Comparison of ENCODE assay signal across 1 cellular context in the genomic region with DNA sequence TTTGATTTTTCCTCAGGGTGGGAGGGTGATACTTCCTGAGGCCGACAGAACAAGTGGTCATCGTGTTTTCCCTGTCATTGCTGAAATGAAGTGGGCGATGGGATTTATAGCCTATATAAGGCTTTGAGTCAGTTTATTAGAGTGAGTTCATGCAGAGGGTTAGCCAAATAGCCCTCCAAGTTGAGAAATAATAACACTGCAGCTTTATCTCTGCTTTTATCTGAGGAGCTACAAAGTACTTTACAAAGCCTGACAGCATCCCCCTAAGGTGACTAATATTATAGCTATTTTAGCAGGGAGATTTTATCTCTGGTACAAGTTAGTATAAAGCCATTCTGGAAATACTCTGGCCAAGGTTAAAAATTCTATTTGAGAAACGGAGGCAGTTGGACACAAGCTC.
TF ChIP-seq lines count a peak whose summit lies in the region.

No MANE protein-coding gene starts in this region.

TF ChIP-seq in SK-N-SH, 30 proteins besides CTCF, POLR2A, EP300 and RAD21 (continued from another document):
- TF ChIP-seq RCOR1 (IDR thresholded peaks at IDR 0.05; ENCODE audit: low read length) (0 out of 2 replicates have a peak, but pooled peaks have one; percentile 9), ELF1 (IDR thresholded peaks at IDR 0.05) (peak; percentile 27; the same call in 1 of the 2 replicates), RXRA (IDR thresholded peaks at IDR 0.05; ENCODE audit: borderline replicate concordance, low read depth) (peak; percentile 98), RFX5 (IDR thresholded peaks at IDR 0.05; ENCODE audit: low read length) (no peak), MEF2A (IDR thresholded peaks at IDR 0.05; ENCODE audit: borderline replicate concordance, low read depth) (peak; percentile 74), JUND (IDR thresholded peaks at IDR 0.05) (peak; percentile 100), POLR2AphosphoS5 (IDR thresholded peaks at IDR 0.05; ENCODE audit: low read depth, low read length) (peak; percentile 93), NRF1 (IDR thresholded peaks at IDR 0.05; ENCODE audit: low read depth, low read length) (no peak), TEAD4 (IDR thresholded peaks at IDR 0.05; ENCODE audit: borderline replicate concordance, insufficient read depth) (peak; percentile 100), SIN3A (IDR thresholded peaks at IDR 0.05; ENCODE audit: borderline replicate concordance, low read depth, low read length) (peak; percentile 82; the same call in 1 of the 2 replicates), TAF1 (IDR thresholded peaks at IDR 0.05; ENCODE audit: borderline replicate concordance, low read depth, low read length) (peak; percentile 40; the same call in 1 of the 2 replicates), MXI1 (IDR thresholded peaks at IDR 0.05; ENCODE audit: low read depth, low read length) (no peak)
- TF ChIP-seq, protein P1, sequence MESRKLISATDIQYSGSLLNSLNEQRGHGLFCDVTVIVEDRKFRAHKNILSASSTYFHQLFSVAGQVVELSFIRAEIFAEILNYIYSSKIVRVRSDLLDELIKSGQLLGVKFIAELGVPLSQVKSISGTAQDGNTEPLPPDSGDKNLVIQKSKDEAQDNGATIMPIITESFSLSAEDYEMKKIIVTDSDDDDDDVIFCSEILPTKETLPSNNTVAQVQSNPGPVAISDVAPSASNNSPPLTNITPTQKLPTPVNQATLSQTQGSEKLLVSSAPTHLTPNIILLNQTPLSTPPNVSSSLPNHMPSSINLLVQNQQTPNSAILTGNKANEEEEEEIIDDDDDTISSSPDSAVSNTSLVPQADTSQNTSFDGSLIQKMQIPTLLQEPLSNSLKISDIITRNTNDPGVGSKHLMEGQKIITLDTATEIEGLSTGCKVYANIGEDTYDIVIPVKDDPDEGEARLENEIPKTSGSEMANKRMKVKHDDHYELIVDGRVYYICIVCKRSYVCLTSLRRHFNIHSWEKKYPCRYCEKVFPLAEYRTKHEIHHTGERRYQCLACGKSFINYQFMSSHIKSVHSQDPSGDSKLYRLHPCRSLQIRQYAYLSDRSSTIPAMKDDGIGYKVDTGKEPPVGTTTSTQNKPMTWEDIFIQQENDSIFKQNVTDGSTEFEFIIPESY (IDR thresholded peaks at IDR 0.05; ENCODE audit: borderline replicate concordance, low read depth), result peak; percentile 91
- TF ChIP-seq, protein P2, sequence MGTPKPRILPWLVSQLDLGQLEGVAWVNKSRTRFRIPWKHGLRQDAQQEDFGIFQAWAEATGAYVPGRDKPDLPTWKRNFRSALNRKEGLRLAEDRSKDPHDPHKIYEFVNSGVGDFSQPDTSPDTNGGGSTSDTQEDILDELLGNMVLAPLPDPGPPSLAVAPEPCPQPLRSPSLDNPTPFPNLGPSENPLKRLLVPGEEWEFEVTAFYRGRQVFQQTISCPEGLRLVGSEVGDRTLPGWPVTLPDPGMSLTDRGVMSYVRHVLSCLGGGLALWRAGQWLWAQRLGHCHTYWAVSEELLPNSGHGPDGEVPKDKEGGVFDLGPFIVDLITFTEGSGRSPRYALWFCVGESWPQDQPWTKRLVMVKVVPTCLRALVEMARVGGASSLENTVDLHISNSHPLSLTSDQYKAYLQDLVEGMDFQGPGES (IDR thresholded peaks at IDR 0.05; ENCODE audit: low read depth, low read length), result no peak
- TF ChIP-seq, protein P3, sequence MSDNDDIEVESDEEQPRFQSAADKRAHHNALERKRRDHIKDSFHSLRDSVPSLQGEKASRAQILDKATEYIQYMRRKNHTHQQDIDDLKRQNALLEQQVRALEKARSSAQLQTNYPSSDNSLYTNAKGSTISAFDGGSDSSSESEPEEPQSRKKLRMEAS (IDR thresholded peaks at IDR 0.05; ENCODE audit: low read depth), result peak; percentile 74
- TF ChIP-seq, protein P4, sequence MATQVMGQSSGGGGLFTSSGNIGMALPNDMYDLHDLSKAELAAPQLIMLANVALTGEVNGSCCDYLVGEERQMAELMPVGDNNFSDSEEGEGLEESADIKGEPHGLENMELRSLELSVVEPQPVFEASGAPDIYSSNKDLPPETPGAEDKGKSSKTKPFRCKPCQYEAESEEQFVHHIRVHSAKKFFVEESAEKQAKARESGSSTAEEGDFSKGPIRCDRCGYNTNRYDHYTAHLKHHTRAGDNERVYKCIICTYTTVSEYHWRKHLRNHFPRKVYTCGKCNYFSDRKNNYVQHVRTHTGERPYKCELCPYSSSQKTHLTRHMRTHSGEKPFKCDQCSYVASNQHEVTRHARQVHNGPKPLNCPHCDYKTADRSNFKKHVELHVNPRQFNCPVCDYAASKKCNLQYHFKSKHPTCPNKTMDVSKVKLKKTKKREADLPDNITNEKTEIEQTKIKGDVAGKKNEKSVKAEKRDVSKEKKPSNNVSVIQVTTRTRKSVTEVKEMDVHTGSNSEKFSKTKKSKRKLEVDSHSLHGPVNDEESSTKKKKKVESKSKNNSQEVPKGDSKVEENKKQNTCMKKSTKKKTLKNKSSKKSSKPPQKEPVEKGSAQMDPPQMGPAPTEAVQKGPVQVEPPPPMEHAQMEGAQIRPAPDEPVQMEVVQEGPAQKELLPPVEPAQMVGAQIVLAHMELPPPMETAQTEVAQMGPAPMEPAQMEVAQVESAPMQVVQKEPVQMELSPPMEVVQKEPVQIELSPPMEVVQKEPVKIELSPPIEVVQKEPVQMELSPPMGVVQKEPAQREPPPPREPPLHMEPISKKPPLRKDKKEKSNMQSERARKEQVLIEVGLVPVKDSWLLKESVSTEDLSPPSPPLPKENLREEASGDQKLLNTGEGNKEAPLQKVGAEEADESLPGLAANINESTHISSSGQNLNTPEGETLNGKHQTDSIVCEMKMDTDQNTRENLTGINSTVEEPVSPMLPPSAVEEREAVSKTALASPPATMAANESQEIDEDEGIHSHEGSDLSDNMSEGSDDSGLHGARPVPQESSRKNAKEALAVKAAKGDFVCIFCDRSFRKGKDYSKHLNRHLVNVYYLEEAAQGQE (IDR thresholded peaks at IDR 0.05; ENCODE audit: low read depth, low read length), result 0 out of 2 replicates have a peak, but pooled peaks have one; percentile 31
- TF ChIP-seq, protein P5, sequence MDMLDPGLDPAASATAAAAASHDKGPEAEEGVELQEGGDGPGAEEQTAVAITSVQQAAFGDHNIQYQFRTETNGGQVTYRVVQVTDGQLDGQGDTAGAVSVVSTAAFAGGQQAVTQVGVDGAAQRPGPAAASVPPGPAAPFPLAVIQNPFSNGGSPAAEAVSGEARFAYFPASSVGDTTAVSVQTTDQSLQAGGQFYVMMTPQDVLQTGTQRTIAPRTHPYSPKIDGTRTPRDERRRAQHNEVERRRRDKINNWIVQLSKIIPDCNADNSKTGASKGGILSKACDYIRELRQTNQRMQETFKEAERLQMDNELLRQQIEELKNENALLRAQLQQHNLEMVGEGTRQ (IDR thresholded peaks at IDR 0.05; ENCODE audit: borderline replicate concordance, low read depth, low read length), result no peak
